Comparison of ENCODE assay signal across 8 cellular contexts in genomic region chr1:241834733-241835377, GRCh38. TPM values are rescaled to one million over a fixed set of nuclear protein-coding genes. Genes with fewer than 3 reads are reported as not detected.
DNase-seq lines count a peak whose midpoint lies in the region; ATAC-seq, FAIRE-seq and TF ChIP-seq lines count a peak whose summit lies in the region.

No MANE protein-coding gene starts in this region.

- ATAC-seq in pancreas (peak in 3 of 4 donors; percentile 44 to 61 (median 53)), HG02759 (IDR thresholded peaks at IDR 0.05; ENCODE audit: unreplicated experiment) (no peak)

- no peak overlapping the region for H3K27ac ChIP-seq in coronary artery
- H3K27ac ChIP-seq in pancreas, result no peak overlapping the region

- H3K4me1 ChIP-seq in pancreas, result no peaks in the 10 kb centered on the region

- 0 to 5% methylated on average over 1 of the region's 1 CpG for WGBS in pancreas, 2 donors

- DNase-seq in SHP77 (lab: John Stamatoyannopoulos, UW) (peak; percentile 21 to 35), SHP77 treated with DMSO at 0.1 percent for 48 hours (lab: John Stamatoyannopoulos, UW) (no peak), NCI-H774 (lab: John Stamatoyannopoulos, UW) (peak; percentile 18), coronary artery (ENCODE audit: low spot score) (no peak), pancreas (no peak), NCI-H510A (lab: John Stamatoyannopoulos, UW) (no peak), GM19238 (ENCODE audit: insufficient read length, low spot score) (no peak)

- intact Hi-C loops in pancreas (cut with DNase I), result no loop called here

- H3K27me3 ChIP-seq in pancreas, result no peaks in the 10 kb centered on the region

- H3K4me3 ChIP-seq in coronary artery (no peak overlapping the region), pancreas (no peak overlapping the region)

- peak; percentile 51 for FAIRE-seq in pancreas (lab: Jason Lieb, UNC)

- no peaks in the 10 kb centered on the region for H3K9me3 ChIP-seq in pancreas

- peak; percentile 33 for TF ChIP-seq CTCF in coronary artery (IDR thresholded peaks at IDR 0.05)
- peak in 2 of 4 donors; percentile 27 to 45 for TF ChIP-seq CTCF in pancreas (IDR thresholded peaks at IDR 0.05)

- no peaks in the 10 kb centered on the region for H3K36me3 ChIP-seq in pancreas

RNA-seq across cellular contexts. Expression of gene EXO1, which starts 13.1 kb away (rescaled TPM):
- under 1 TPM in 4 of 6 donors, not detected in 2; 0.34 to 0.84 (median 0.39) TPM for total RNA-seq in pancreas
- polyA plus RNA-seq in pancreas, result under 1 TPM; 0.08 to 0.19 TPM

Comparison
In these comparisons a context has a peak if more than half of its experiments do, and no peak if none do; other contexts are left out.
1. DNase-seq: peak in SHP77 (2 of 2) and NCI-H774 (single experiment); none in SHP77 treated with DMSO at 0.1 percent for 48 hours (single experiment), coronary artery (single experiment), pancreas (0 of 6), NCI-H510A (single experiment) and GM19238 (single experiment).